22 cellular contexts compared by ENCODE assay signal in genomic region chr16:2257726-2258125, GRCh38.
"Had no signal": no experiment of that assay in that cellular context is flagged by ENCODE, and none has a peak within 500 bp of the region (broad histone marks: within the 10 kb centered on the region; RNA-seq: fewer than 3 reads in every experiment).

No MANE protein-coding gene starts in this region.

- DNase-seq: effector CD4-positive, alpha-beta T cell; foreskin melanocyte; head of caudate nucleus; kidney; left ventricle myocardium inferior; sigmoid colon; stimulated activated CD4-positive, alpha-beta T cell treated with anti-CD3 and anti-CD28 coated beads, Interleukin-2, amount 100 ng/mL, for 24 hours; stimulated activated CD4-positive, alpha-beta T cell treated with anti-CD3 and anti-CD28 coated beads, Interleukin-4, amount 100 ng/mL, for 4 hours; stimulated activated naive B cell treated with anti-CD40 and anti-IgM and Interleukin-4, amounts not matched to agents 10 μg/mL and 1 μg/mL and 100 μg/mL, for 72 hours; stimulated activated naive CD8-positive, alpha-beta T cell treated with anti-CD3 and anti-CD28 coated beads, Interleukin-15, amount 100 ng/mL, for 72 hours; transverse colon had no signal

- H3K9me3 ChIP-seq: left ventricle myocardium inferior, lower lobe of right lung, neutrophil, right atrium auricular region, sigmoid colon, thoracic aorta, transverse colon had no signal

- ATAC-seq: left cardiac atrium; lower lobe of right lung; stimulated activated naive B cell treated with anti-CD40 and anti-IgM and Interleukin-4, amounts not matched to agents 10 μg/mL and 1 μg/mL and 100 μg/mL, for 72 hours; stimulated activated naive CD8-positive, alpha-beta T cell treated with anti-CD3 and anti-CD28 coated beads, Interleukin-15, amount 100 ng/mL, for 72 hours had no signal

- H3K4me1 Mint-ChIP-seq: mesothelial cell of epicardium, nephron had no signal

- H3K27me3 Mint-ChIP-seq: memory B cell; stimulated activated naive B cell treated with anti-CD40 and anti-IgM and Interleukin-4, amounts not matched to agents 10 μg/mL and 1 μg/mL and 100 μg/mL, for 72 hours; stimulated activated naive CD8-positive, alpha-beta T cell treated with anti-CD3 and anti-CD28 coated beads, Interleukin-15, amount 100 ng/mL, for 72 hours had no signal

- H3K4me3 Mint-ChIP-seq: memory B cell; mesothelial cell of epicardium; nephron; stimulated activated naive B cell treated with anti-CD40 and anti-IgM and Interleukin-4, amounts not matched to agents 10 μg/mL and 1 μg/mL and 100 μg/mL, for 72 hours; stimulated activated naive CD8-positive, alpha-beta T cell treated with anti-CD3 and anti-CD28 coated beads, Interleukin-15, amount 100 ng/mL, for 72 hours had no signal

- H3K4me3 ChIP-seq: coronary artery, hepatocyte, left ventricle myocardium inferior, lower lobe of right lung, right atrium auricular region, sigmoid colon, skin epidermis, thoracic aorta, transverse colon had no signal

- H3K9me3 Mint-ChIP-seq: memory B cell; mesothelial cell of epicardium; nephron; stimulated activated naive B cell treated with anti-CD40 and anti-IgM and Interleukin-4, amounts not matched to agents 10 μg/mL and 1 μg/mL and 100 μg/mL, for 72 hours; stimulated activated naive CD8-positive, alpha-beta T cell treated with anti-CD3 and anti-CD28 coated beads, Interleukin-15, amount 100 ng/mL, for 72 hours had no signal

- H3K27ac Mint-ChIP-seq: memory B cell; mesothelial cell of epicardium; nephron; stimulated activated naive B cell treated with anti-CD40 and anti-IgM and Interleukin-4, amounts not matched to agents 10 μg/mL and 1 μg/mL and 100 μg/mL, for 72 hours; stimulated activated naive CD8-positive, alpha-beta T cell treated with anti-CD3 and anti-CD28 coated beads, Interleukin-15, amount 100 ng/mL, for 72 hours had no signal

- H3K27ac ChIP-seq: coronary artery, hepatocyte, left ventricle myocardium inferior, lower lobe of right lung, neutrophil, right atrium auricular region, sigmoid colon, skin epidermis, thoracic aorta, transverse colon had no signal
